Comparison of ENCODE assay signal across 8 cellular contexts in genomic region chr15:90320062-90320884, GRCh38. TPM values are rescaled to one million over a fixed set of nuclear protein-coding genes. Genes with fewer than 3 reads are reported as not detected.
DNase-seq lines count a peak whose midpoint lies in the region; ATAC-seq and TF ChIP-seq lines count a peak whose summit lies in the region.

No MANE protein-coding gene starts in this region.

- H3K4me3 ChIP-seq in prostate gland (no peak overlapping the region), vagina (peak overlapping the region; percentile 9 to 25)

- WGBS in prostate gland, result 9% methylated on average over 17 of the region's 17 CpGs

- ATAC-seq in HG02571 (IDR thresholded peaks at IDR 0.05; ENCODE audit: unreplicated experiment) (peak; percentile 61), T-cell (replicated peaks in 1 of 4) (peak; percentile 96 to 99 (median 96)), left ventricle myocardium superior (peak; percentile 86)

- H3K36me3 ChIP-seq in prostate gland (no peaks in the 10 kb centered on the region), vagina (no peaks in the 10 kb centered on the region)

- H3K27me3 ChIP-seq in prostate gland (replicated peaks; ENCODE audit: insufficient read depth) (no peaks in the 10 kb centered on the region), vagina (no peaks in the 10 kb centered on the region)

- DNase-seq in ELF-1 (ENCODE audit: low read depth, low spot score) (peak; percentile 95), NCI-H146 treated with DMSO at 0.1 percent for 48 hours (lab: John Stamatoyannopoulos, UW; ENCODE audit: unreplicated experiment) (peak; percentile 72), T-cell (peak; percentile 24 to 71 (median 56)), amniotic epithelial cell (ENCODE audit: low read depth) (peak; percentile 81), left ventricle myocardium superior (peak; percentile 77), prostate gland (ENCODE audit: low spot score) (peak; percentile 76), vagina (ENCODE audit: extremely low spot score in 2 of 2) (peak; percentile 88 to 95)

- TF ChIP-seq POLR2A in prostate gland (IDR thresholded peaks at IDR 0.05), result no peak
- no peak for TF ChIP-seq POLR2A in vagina (IDR thresholded peaks at IDR 0.05)

- no peak overlapping the region for H3K4me3 Mint-ChIP-seq in T-cell

- CTCF ChIA-PET in T-cell (lab: Charles Lee), result interaction anchor here (0.6 to 2.8 kb wide), 27 partner anchors 10 to 613 kb away, joined by 3 to 42 read pairs (median 4); no protein-coding TSS in a partner anchor

- no peaks in the 10 kb centered on the region for H3K36me3 Mint-ChIP-seq in T-cell

- H3K27ac ChIP-seq in prostate gland (peak overlapping the region; percentile 55 to 68), vagina (peak overlapping the region; percentile 67)

- H3K9me3 ChIP-seq in prostate gland (no peaks in the 10 kb centered on the region), vagina (no peaks in the 10 kb centered on the region)

- TF ChIP-seq CTCF in prostate gland (IDR thresholded peaks at IDR 0.05) (peak; percentile 91 to 99 (median 98)), vagina (IDR thresholded peaks at IDR 0.05) (peak; percentile 99)

- H3K9me3 Mint-ChIP-seq in T-cell, result no peaks in the 10 kb centered on the region

- H3K4me1 ChIP-seq in prostate gland (replicated peaks), result no peaks in the 10 kb centered on the region
- peaks cover 33% of the 10 kb centered on the region for H3K4me1 ChIP-seq in vagina

- intact Hi-C loops in left ventricle myocardium superior (cut with micrococcal nuclease), result loop anchor here (10.0 kb wide), 1 partner anchor 165 kb away; no protein-coding TSS in a partner anchor
- intact Hi-C loops in prostate gland (cut with DNase I), result loop anchor here (1.0 kb wide), 1 partner anchor 162 kb away; no protein-coding TSS in a partner anchor
- intact Hi-C loops in vagina (cut with DNase I), result loop anchor here (5.0 kb wide), 1 partner anchor 162 kb away; no protein-coding TSS in a partner anchor

- peaks cover 6 to 11% (median 6%) of the 10 kb centered on the region in 3 donors for H3K4me1 Mint-ChIP-seq in T-cell

- peak overlapping the region in 1 of 2 donors; percentile 17 for H3K27ac Mint-ChIP-seq in T-cell

- H3K27me3 Mint-ChIP-seq in T-cell, result peaks cover 0 to 3% of the 10 kb centered on the region in 2 donors

- POLR2A ChIA-PET in T-cell (lab: Charles Lee), result no interaction called here

RNA-seq across cellular contexts. Expression of gene ZNF774, which starts 31.8 kb away (rescaled TPM):
- total RNA-seq in T-cell, result under 1 TPM; 0.61 to 0.85 (median 0.70) TPM
- 4.9 TPM for total RNA-seq in left ventricle myocardium superior
- total RNA-seq in prostate gland, result 10 to 100 TPM in 1 of 2 donors, 1 to 10 TPM in 1; 7.5 to 10.5 TPM
- total RNA-seq in vagina, result 8.3 TPM

RNA-seq across cellular contexts. Expression of gene NGRN, which starts 54.8 kb away (rescaled TPM):
- 10 to 100 TPM; 44.5 to 53.1 (median 46.1) TPM for total RNA-seq in T-cell
- total RNA-seq in left ventricle myocardium superior, result 117 TPM
- total RNA-seq in prostate gland, result 100 to 1,000 TPM; 102 to 108 TPM
- total RNA-seq in vagina, result 59.2 TPM

Comparison
In these comparisons a context has a peak if more than half of its experiments do, and no peak if none do; other contexts are left out.
1. H3K4me3 ChIP-seq: peak in vagina (2 of 2); none in prostate gland (0 of 2).
2. Peak in every context shown above with its lines, with median percentiles within 50 percentile points of each other: DNase-seq and ATAC-seq.